Comparison of ENCODE assay signal across 8 cellular contexts in genomic region chrX:22135994-22136684, GRCh38.
DNase-seq lines count a peak whose midpoint lies in the region; ATAC-seq and TF ChIP-seq lines count a peak whose summit lies in the region.

No MANE protein-coding gene starts in this region.

- peak; percentile 48 for ATAC-seq in activated T-cell treated with anti-CD3 and anti-CD28 coated beads, Interleukin-2, amount 50 U/mL, for 4 hours
- peak; percentile 58 for ATAC-seq in naive thymus-derived CD4-positive, alpha-beta T cell
- ATAC-seq in HG02884 (IDR thresholded peaks at IDR 0.05; ENCODE audit: unreplicated experiment) (no peak), GM19035 (IDR thresholded peaks at IDR 0.05; ENCODE audit: unreplicated experiment) (no peak)

- H3K4me3 ChIP-seq in KMS-11 (IDR thresholded peaks at IDR 0.05; ENCODE audit: insufficient read depth, low read depth, low read length) (no peak overlapping the region), SK-N-MC (peak overlapping the region; percentile 56; the same call in 1 of the 2 replicates)
- no peak overlapping the region for H3K4me3 ChIP-seq in naive thymus-derived CD4-positive, alpha-beta T cell (ENCODE audit: low read length)

- peak overlapping the region; percentile 26 for H3K4me3 Mint-ChIP-seq in activated T-cell treated with anti-CD3 and anti-CD28 coated beads, Interleukin-2, amount 50 U/mL, for 4 hours
- H3K4me3 Mint-ChIP-seq in naive thymus-derived CD4-positive, alpha-beta T cell, result peak overlapping the region in 7 of 10 donors; percentile 57 to 77 (median 68)

- H3K4me1 ChIP-seq in KMS-11 (ENCODE audit: low read depth, poor library complexity, severe bottlenecking), result peaks cover 24% of the 10 kb centered on the region
- H3K4me1 ChIP-seq in naive thymus-derived CD4-positive, alpha-beta T cell (ENCODE audit: control insufficient read depth in 2 of 2, insufficient read depth in 2 of 2, low read length in 2 of 2), result no peaks in the 10 kb centered on the region

- POLR2A ChIA-PET in naive thymus-derived CD4-positive, alpha-beta T cell (lab: Charles Lee), result no interaction called here

- no peaks in the 10 kb centered on the region for H3K9me3 Mint-ChIP-seq in activated T-cell treated with anti-CD3 and anti-CD28 coated beads, Interleukin-2, amount 50 U/mL, for 4 hours
- H3K9me3 Mint-ChIP-seq in naive thymus-derived CD4-positive, alpha-beta T cell, result no peaks in the 10 kb centered on the region

- no peaks in the 10 kb centered on the region for H3K9me3 ChIP-seq in SK-N-MC (ENCODE audit: low read depth, low read length)
- no peaks in the 10 kb centered on the region for H3K9me3 ChIP-seq in naive thymus-derived CD4-positive, alpha-beta T cell (ENCODE audit: control insufficient read depth in 2 of 3, low read length in 3 of 3)

- no peaks in the 10 kb centered on the region for H3K36me3 Mint-ChIP-seq in activated T-cell treated with anti-CD3 and anti-CD28 coated beads, Interleukin-2, amount 50 U/mL, for 4 hours (ENCODE audit: insufficient read depth)
- H3K36me3 Mint-ChIP-seq in naive thymus-derived CD4-positive, alpha-beta T cell, result no peaks in the 10 kb centered on the region

- no peak overlapping the region for H3K27ac Mint-ChIP-seq in naive thymus-derived CD4-positive, alpha-beta T cell

- H3K36me3 ChIP-seq in KMS-11 (ENCODE audit: insufficient read depth) (no peaks in the 10 kb centered on the region), SK-N-MC (ENCODE audit: insufficient read depth, low read length) (no peaks in the 10 kb centered on the region)
- no peaks in the 10 kb centered on the region for H3K36me3 ChIP-seq in naive thymus-derived CD4-positive, alpha-beta T cell (ENCODE audit: control insufficient read depth in 2 of 3, insufficient read depth in 3 of 3, low read length in 3 of 3)

- H3K4me1 Mint-ChIP-seq in activated T-cell treated with anti-CD3 and anti-CD28 coated beads, Interleukin-2, amount 50 U/mL, for 4 hours (ENCODE audit: low read depth), result peaks cover 11% of the 10 kb centered on the region
- H3K4me1 Mint-ChIP-seq in naive thymus-derived CD4-positive, alpha-beta T cell, result peaks cover 0 to 11% (median 6%) of the 10 kb centered on the region in 7 donors

- CTCF ChIA-PET in naive thymus-derived CD4-positive, alpha-beta T cell (lab: Charles Lee), result interaction anchor here (0.7 to 1.2 kb wide), 4 partner anchors 35 to 151 kb away, joined by 3 to 4 read pairs (median 4); no protein-coding TSS in a partner anchor

- TF ChIP-seq POLR2A in erythroblast (IDR thresholded peaks at IDR 0.05; ENCODE audit: low read length), result no peak

- no peak for DNase-seq in activated T-cell treated with anti-CD3 and anti-CD28 coated beads, Interleukin-2, amount 50 U/mL, for 4 hours
- no peak for DNase-seq in activated T-cell treated with anti-CD3 and anti-CD28 coated beads, Interleukin-2, amount 50 U/mL, for 1 hour
- DNase-seq in SK-N-MC (ENCODE audit: low read depth, low spot score), result peak; percentile 50
- DNase-seq in erythroblast (lab: John Stamatoyannopoulos, UW), result peak; percentile 18 to 48
- peak in 6 of 9 donors; percentile 15 to 55 (median 45) for DNase-seq in naive thymus-derived CD4-positive, alpha-beta T cell

- no peaks in the 10 kb centered on the region for H4K20me1 ChIP-seq in KMS-11 (ENCODE audit: insufficient read depth)

- H2AFZ ChIP-seq in KMS-11 (ENCODE audit: low read depth), result peak overlapping the region; percentile 59; the same call in 1 of the 2 replicates

- H3K9ac ChIP-seq in KMS-11, result no peak overlapping the region
- H3K9ac ChIP-seq in SK-N-MC (ENCODE audit: insufficient read length), result peak overlapping the region; percentile 48

- intact Hi-C loops in naive thymus-derived CD4-positive, alpha-beta T cell (cut with micrococcal nuclease), result loop anchor here (1.0 to 2.0 kb wide), 4 partner anchors 56 to 612 kb away; no protein-coding TSS in a partner anchor

- H3K27me3 ChIP-seq in KMS-11 (ENCODE audit: insufficient read depth, low read depth), result no peaks in the 10 kb centered on the region
- no peaks in the 10 kb centered on the region for H3K27me3 ChIP-seq in naive thymus-derived CD4-positive, alpha-beta T cell (ENCODE audit: control insufficient read depth in 2 of 2, insufficient read depth in 2 of 2, low read length in 2 of 2)

- TF ChIP-seq CTCF in KMS-11 (conservative IDR thresholded peaks at IDR 0.05; ENCODE audit: low read depth, low read length), result peak; percentile 78

- H3K27ac ChIP-seq in KMS-11 (peak overlapping the region; percentile 15; the same call in 1 of the 2 replicates), SK-N-MC (peak overlapping the region; percentile 76)
- H3K27ac ChIP-seq in naive thymus-derived CD4-positive, alpha-beta T cell (ENCODE audit: low read depth, low read length), result no peak overlapping the region

- no peaks in the 10 kb centered on the region for H3K79me2 ChIP-seq in KMS-11 (ENCODE audit: insufficient read depth, low read depth)

- no peaks in the 10 kb centered on the region for H3K27me3 Mint-ChIP-seq in activated T-cell treated with anti-CD3 and anti-CD28 coated beads, Interleukin-2, amount 50 U/mL, for 4 hours (ENCODE audit: low read depth)
- H3K27me3 Mint-ChIP-seq in naive thymus-derived CD4-positive, alpha-beta T cell, result no peaks in the 10 kb centered on the region

- peak overlapping the region; percentile 51 for H3K4me2 ChIP-seq in KMS-11

Comparison
In these comparisons a context has a peak if more than half of its experiments do, and no peak if none do; other contexts are left out.
1. ATAC-seq: peak in activated T-cell treated with anti-CD3 and anti-CD28 coated beads, Interleukin-2, amount 50 U/mL, for 4 hours (2 of 2) and naive thymus-derived CD4-positive, alpha-beta T cell (single experiment); none in HG02884 (single experiment) and GM19035 (single experiment).
2. DNase-seq: peak in SK-N-MC (single experiment), erythroblast (2 of 2) and naive thymus-derived CD4-positive, alpha-beta T cell (6 of 9); none in activated T-cell treated with anti-CD3 and anti-CD28 coated beads, Interleukin-2, amount 50 U/mL, for 4 hours (single experiment) and activated T-cell treated with anti-CD3 and anti-CD28 coated beads, Interleukin-2, amount 50 U/mL, for 1 hour (single experiment).